In the genomic region with DNA sequence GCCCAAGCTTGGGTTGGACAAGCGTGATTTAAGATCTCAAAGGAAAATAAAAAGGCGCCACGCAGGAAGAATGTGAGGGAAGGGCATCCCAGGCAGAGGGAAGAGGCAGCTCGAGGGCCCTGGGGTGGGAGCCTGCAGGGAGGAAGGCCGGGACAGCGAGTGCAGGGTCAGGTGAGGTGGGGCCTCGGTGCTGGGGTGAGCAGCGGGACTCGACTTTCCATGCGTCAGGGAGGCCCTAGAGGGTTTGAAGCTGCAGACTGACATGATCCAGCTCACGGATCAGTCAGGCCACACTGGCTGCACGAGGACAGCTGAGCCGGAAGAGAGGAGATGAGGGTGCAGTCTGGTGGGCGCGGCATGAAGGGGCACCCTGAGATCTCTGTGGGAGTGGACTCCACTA, we compare ENCODE assay signal across 33 cellular contexts.
"Had no signal": no experiment of that assay in that cellular context is flagged by ENCODE, and none has a peak within 500 bp of the region (broad histone marks: within the 10 kb centered on the region; RNA-seq: fewer than 3 reads in every experiment).

No MANE protein-coding gene starts in this region.

- H3K27me3 ChIP-seq: cardiac muscle cell, MG63, Peyer's patch, SJSA1 had no signal

- H3K27ac Mint-ChIP-seq: activated CD4-positive, alpha-beta T cell treated with anti-CD3 and anti-CD28 coated beads for 36 hours; activated CD4-positive, alpha-beta T cell treated with anti-CD3 and anti-CD28 coated beads, Interleukin-2, amount 10 ng/mL, durations not matched to agents 7 days and 5 days; activated CD8-positive, alpha-beta T cell treated with anti-CD3 and anti-CD28 coated beads, Interleukin-2, amount 10 ng/mL, durations not matched to agents 7 days and 5 days; activated naive CD8-positive, alpha-beta T cell treated with anti-CD3 and anti-CD28 coated beads for 36 hours; T-helper 1 cell treated with Interleukin-12 subunit alpha and Interleukin-12 subunit beta and Interleukin-4 antibody, amounts not matched to agents 30 μg/mL and 1 μg/mL, for 36 hours; T-helper 2 cell treated with Interferon-gamma antibody and Interleukin-4, amounts not matched to agents 5 μg/mL and 100 μg/mL, for 36 hours; WTC11 had no signal

- H3K27me3 Mint-ChIP-seq: activated CD4-positive, alpha-beta T cell treated with anti-CD3 and anti-CD28 coated beads for 36 hours; activated CD4-positive, alpha-beta T cell treated with anti-CD3 and anti-CD28 coated beads, Interleukin-2, amount 10 ng/mL, durations not matched to agents 7 days and 5 days; activated naive CD8-positive, alpha-beta T cell treated with anti-CD3 and anti-CD28 coated beads for 36 hours had no signal

- H3K9me2 ChIP-seq: SK-N-SH had no signal

- H3K9me3 Mint-ChIP-seq: activated CD4-positive, alpha-beta T cell treated with anti-CD3 and anti-CD28 coated beads, Interleukin-2, amount 10 ng/mL, durations not matched to agents 7 days and 5 days; activated naive CD8-positive, alpha-beta T cell treated with anti-CD3 and anti-CD28 coated beads for 36 hours; activated T-cell treated with anti-CD3 and anti-CD28 coated beads, Interleukin-2, amount 50 U/mL, for 4 hours; T-helper 1 cell treated with Interleukin-12 subunit alpha and Interleukin-12 subunit beta and Interleukin-4 antibody, amounts not matched to agents 30 μg/mL and 1 μg/mL, for 36 hours; T-helper 2 cell treated with Interferon-gamma antibody and Interleukin-4, amounts not matched to agents 5 μg/mL and 100 μg/mL, for 36 hours; WTC11 had no signal

- H3K36me3 ChIP-seq: cardiac muscle cell, MG63, Peyer's patch, SJSA1 had no signal

- H3K4me2 ChIP-seq: SK-N-SH had no signal

- DNase-seq: activated CD4-positive, alpha-beta T cell treated with anti-CD3 and anti-CD28 coated beads for 36 hours; activated CD4-positive, alpha-beta T cell treated with anti-CD3 and anti-CD28 coated beads, Interleukin-2, amount 10 ng/mL, durations not matched to agents 7 days and 5 days; activated CD4-positive, alpha-beta T cell treated with anti-CD3 and anti-CD28 coated beads, Interleukin-2, amount 50 U/mL, for 48 hours; activated CD8-positive, alpha-beta T cell treated with anti-CD3 and anti-CD28 coated beads, Interleukin-2, amount 10 ng/mL, durations not matched to agents 7 days and 5 days; activated effector memory CD4-positive, alpha-beta T cell treated with anti-CD3 and anti-CD28 coated beads, Interleukin-2, amount 50 U/mL, for 16 hours; activated naive CD4-positive, alpha-beta T cell; activated naive CD4-positive, alpha-beta T cell treated with anti-CD3 and anti-CD28 coated beads, Interleukin-2, amount 50 U/mL, for 16 hours; activated naive CD8-positive, alpha-beta T cell treated with anti-CD3 and anti-CD28 coated beads for 36 hours; activated T-cell treated with anti-CD3 and anti-CD28 coated beads, Interleukin-2, amount 50 U/mL, for 4 hours; amniotic stem cell; aorta; Kasumi-1; KG1; MG63; MV-4-11; NCI-H1092; NCI-H1436 treated with DMSO at 0.1 percent for 48 hours; NCI-H1694 treated with DMSO at 0.1 percent for 48 hours; NCI-H2029; NCI-H345; NCI-H524 treated with DMSO at 0.1 percent for 48 hours; NK-92 treated with Interleukin-12 subunit alpha and Interleukin-12 subunit beta, amount 100 ng/mL, for 24 hours; PC-3; Peyer's patch; RPMI8226; SHP77 treated with DMSO at 0.1 percent for 48 hours; SK-N-SH had no signal

- ATAC-seq: activated CD4-positive, alpha-beta T cell treated with anti-CD3 and anti-CD28 coated beads for 36 hours; activated CD4-positive, CD25-positive, alpha-beta regulatory T cell treated with anti-CD3 and anti-CD28 coated beads, Interleukin-2, amount 50 U/mL, for 24 hours; activated CD8-positive, alpha-beta T cell treated with anti-CD3 and anti-CD28 coated beads, Interleukin-2, amount 10 ng/mL, durations not matched to agents 7 days and 5 days; activated T-cell treated with anti-CD3 and anti-CD28 coated beads, Interleukin-2, amount 50 U/mL, for 4 hours; PC-3 had no signal

- H3K27ac ChIP-seq: cardiac muscle cell, Peyer's patch, SJSA1 had no signal

- H3K4me3 Mint-ChIP-seq: activated CD4-positive, alpha-beta T cell treated with anti-CD3 and anti-CD28 coated beads for 36 hours; activated CD4-positive, alpha-beta T cell treated with anti-CD3 and anti-CD28 coated beads, Interleukin-2, amount 10 ng/mL, durations not matched to agents 7 days and 5 days; activated CD8-positive, alpha-beta T cell treated with anti-CD3 and anti-CD28 coated beads, Interleukin-2, amount 10 ng/mL, durations not matched to agents 7 days and 5 days; activated naive CD8-positive, alpha-beta T cell treated with anti-CD3 and anti-CD28 coated beads for 36 hours; activated T-cell treated with anti-CD3 and anti-CD28 coated beads, Interleukin-2, amount 50 U/mL, for 4 hours; T-helper 1 cell treated with Interleukin-12 subunit alpha and Interleukin-12 subunit beta and Interleukin-4 antibody, amounts not matched to agents 30 μg/mL and 1 μg/mL, for 36 hours; T-helper 2 cell treated with Interferon-gamma antibody and Interleukin-4, amounts not matched to agents 5 μg/mL and 100 μg/mL, for 36 hours; WTC11 had no signal

- H3K4me1 ChIP-seq: Peyer's patch, SJSA1 had no signal

- H3K4me1 Mint-ChIP-seq: activated CD4-positive, alpha-beta T cell treated with anti-CD3 and anti-CD28 coated beads for 36 hours; activated CD4-positive, alpha-beta T cell treated with anti-CD3 and anti-CD28 coated beads, Interleukin-2, amount 10 ng/mL, durations not matched to agents 7 days and 5 days; activated naive CD8-positive, alpha-beta T cell treated with anti-CD3 and anti-CD28 coated beads for 36 hours had no signal

- H3K36me3 Mint-ChIP-seq: WTC11 had no signal

- H3K9ac ChIP-seq: SK-N-SH had no signal

- H3K9me3 ChIP-seq: MG63, Peyer's patch, SJSA1, SK-N-SH had no signal

- H3K4me3 ChIP-seq: cardiac muscle cell, MG63, Peyer's patch, SJSA1 had no signal
